1 cellular context compared by ENCODE assay signal in the genomic region with DNA sequence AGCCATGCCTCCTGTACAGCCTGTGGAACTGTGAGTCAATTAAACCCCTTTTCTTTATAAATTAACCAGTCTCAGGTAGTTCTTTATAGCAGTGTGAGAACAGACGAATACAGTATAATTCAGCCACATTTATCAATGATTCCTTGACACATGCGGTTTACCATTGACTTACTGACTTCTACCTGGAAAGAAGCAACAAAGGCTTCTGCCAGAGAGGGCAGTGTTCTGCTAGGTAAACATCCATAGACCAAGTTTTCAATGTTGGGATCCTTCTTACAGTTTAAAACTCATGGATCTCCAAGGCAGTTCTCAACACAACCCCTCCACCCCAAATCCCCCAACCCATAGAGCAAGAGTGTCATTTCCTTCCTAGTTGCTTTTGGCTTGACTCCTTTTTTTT.
TF ChIP-seq lines count a peak whose summit lies in the region.

No MANE protein-coding gene starts in this region.

TF ChIP-seq in neural cell, 6 proteins besides CTCF, POLR2A, EP300 and RAD21 (continued from another document):
- TF ChIP-seq, protein P1, sequence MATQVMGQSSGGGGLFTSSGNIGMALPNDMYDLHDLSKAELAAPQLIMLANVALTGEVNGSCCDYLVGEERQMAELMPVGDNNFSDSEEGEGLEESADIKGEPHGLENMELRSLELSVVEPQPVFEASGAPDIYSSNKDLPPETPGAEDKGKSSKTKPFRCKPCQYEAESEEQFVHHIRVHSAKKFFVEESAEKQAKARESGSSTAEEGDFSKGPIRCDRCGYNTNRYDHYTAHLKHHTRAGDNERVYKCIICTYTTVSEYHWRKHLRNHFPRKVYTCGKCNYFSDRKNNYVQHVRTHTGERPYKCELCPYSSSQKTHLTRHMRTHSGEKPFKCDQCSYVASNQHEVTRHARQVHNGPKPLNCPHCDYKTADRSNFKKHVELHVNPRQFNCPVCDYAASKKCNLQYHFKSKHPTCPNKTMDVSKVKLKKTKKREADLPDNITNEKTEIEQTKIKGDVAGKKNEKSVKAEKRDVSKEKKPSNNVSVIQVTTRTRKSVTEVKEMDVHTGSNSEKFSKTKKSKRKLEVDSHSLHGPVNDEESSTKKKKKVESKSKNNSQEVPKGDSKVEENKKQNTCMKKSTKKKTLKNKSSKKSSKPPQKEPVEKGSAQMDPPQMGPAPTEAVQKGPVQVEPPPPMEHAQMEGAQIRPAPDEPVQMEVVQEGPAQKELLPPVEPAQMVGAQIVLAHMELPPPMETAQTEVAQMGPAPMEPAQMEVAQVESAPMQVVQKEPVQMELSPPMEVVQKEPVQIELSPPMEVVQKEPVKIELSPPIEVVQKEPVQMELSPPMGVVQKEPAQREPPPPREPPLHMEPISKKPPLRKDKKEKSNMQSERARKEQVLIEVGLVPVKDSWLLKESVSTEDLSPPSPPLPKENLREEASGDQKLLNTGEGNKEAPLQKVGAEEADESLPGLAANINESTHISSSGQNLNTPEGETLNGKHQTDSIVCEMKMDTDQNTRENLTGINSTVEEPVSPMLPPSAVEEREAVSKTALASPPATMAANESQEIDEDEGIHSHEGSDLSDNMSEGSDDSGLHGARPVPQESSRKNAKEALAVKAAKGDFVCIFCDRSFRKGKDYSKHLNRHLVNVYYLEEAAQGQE (IDR thresholded peaks at IDR 0.05; ENCODE audit: borderline replicate concordance), result no peak
